In genomic region chr11:78199653-78200015, GRCh38 we compare ENCODE assay signal across 28 cellular contexts. TPM values are rescaled to one million over a fixed set of nuclear protein-coding genes. Genes with fewer than 3 reads are reported as not detected.
DNase-seq lines count a peak whose midpoint lies in the region; ATAC-seq and TF ChIP-seq lines count a peak whose summit lies in the region.
"Had no signal": no experiment of that assay in that cellular context is flagged by ENCODE, and none has a peak within 500 bp of the region (broad histone marks: within the 10 kb centered on the region; RNA-seq: fewer than 3 reads in every experiment).

No MANE protein-coding gene starts in this region.

- no TSS peak for BruUV-seq in IMR-90 (replicated peaks; lab: Mats Ljungman, UMichigan)

- no peak overlapping the region for H2AFZ ChIP-seq in IMR-90 (replicated peaks; ENCODE audit: low read length, poor library complexity)
- H2AFZ ChIP-seq: PC-9 had no signal

- H3K4me3 ChIP-seq in IMR-90 (ENCODE audit: insufficient read depth, low read depth, low read length) (no peak overlapping the region), spleen (no peak overlapping the region)
- H3K4me3 ChIP-seq: GM12878, PC-9, SJCRH30 had no signal

- H3K9me1 ChIP-seq in IMR-90 (ENCODE audit: insufficient read depth, low read length), result no peaks in the 10 kb centered on the region; the same call in none of the 2 replicates

- no peak overlapping the region for H3K56ac ChIP-seq in IMR-90 (ENCODE audit: extremely low read depth, insufficient read depth, low read length)

- no peak overlapping the region for H4K5ac ChIP-seq in IMR-90 (ENCODE audit: low read depth, low read length)

- H3K4me1 Mint-ChIP-seq in activated naive CD4-positive, alpha-beta T cell treated with anti-CD3 and anti-CD28 coated beads, Interleukin-2, amount 10 ng/mL, durations not matched to agents 7 days and 5 days, result peaks cover 41% of the 10 kb centered on the region
- peaks cover 22 to 31% of the 10 kb centered on the region in 2 donors for H3K4me1 Mint-ChIP-seq in effector memory CD8-positive, alpha-beta T cell (ENCODE audit: low read depth in 2 of 2)

- TF ChIP-seq RAD21 in IMR-90 (IDR thresholded peaks at IDR 0.05; ENCODE audit: low read length), result no peak

- H2BK20ac ChIP-seq in IMR-90 (ENCODE audit: low read depth, low read length), result no peak overlapping the region

- H3K9me3 Mint-ChIP-seq in activated naive CD4-positive, alpha-beta T cell treated with anti-CD3 and anti-CD28 coated beads, Interleukin-2, amount 10 ng/mL, durations not matched to agents 7 days and 5 days, result no peaks in the 10 kb centered on the region
- no peaks in the 10 kb centered on the region for H3K9me3 Mint-ChIP-seq in effector memory CD8-positive, alpha-beta T cell

- H3K36me3 ChIP-seq in IMR-90 (ENCODE audit: control insufficient read depth, insufficient read depth, low read length) (peaks cover 45% of the 10 kb centered on the region), spleen (peaks cover 0 to 51% (median 9%) of the 10 kb centered on the region in 6 donors)
- H3K36me3 ChIP-seq: SJCRH30 had no signal

- H2BK120ac ChIP-seq in IMR-90 (ENCODE audit: low read depth, low read length), result no peak overlapping the region

- DNase-seq in activated naive CD4-positive, alpha-beta T cell treated with anti-CD3 and anti-CD28 coated beads, Interleukin-2, amount 10 ng/mL, durations not matched to agents 7 days and 5 days, result no peak
- no peak for DNase-seq in activated naive CD4-positive, alpha-beta T cell treated with anti-CD3 and anti-CD28 coated beads, Interleukin-2, amount 50 U/mL, for 16 hours
- DNase-seq in IMR-90, result no peak
- DNase-seq in effector memory CD8-positive, alpha-beta T cell, result no peak
- DNase-seq in spleen, result peak; percentile 25
- no peak for DNase-seq in stimulated activated CD4-positive, alpha-beta T cell treated with anti-CD3 and anti-CD28 coated beads, Interleukin-1b, Interleukin-23, amount 100 ng/mL, for 48 hours
- DNase-seq: BE2C; EL; GDM1; KG1; MM.1S; NCI-H2029 treated with DMSO at 0.1 percent for 48 hours; NCI-H446 treated with DMSO at 0.1 percent for 48 hours; NCI-H526; NCI-H82; NK-92 treated with Interleukin-12 subunit alpha and Interleukin-12 subunit beta, amount 100 ng/mL, for 24 hours; PC-9; SJCRH30 had no signal

- H3K4me2 ChIP-seq in IMR-90 (ENCODE audit: low read depth, low read length), result no peak overlapping the region
- H3K4me2 ChIP-seq: PC-9 had no signal

- peak overlapping the region; percentile 26 for H3K27ac Mint-ChIP-seq in activated naive CD4-positive, alpha-beta T cell treated with anti-CD3 and anti-CD28 coated beads, Interleukin-2, amount 10 ng/mL, durations not matched to agents 7 days and 5 days
- peak overlapping the region; percentile 93 to 95 for H3K27ac Mint-ChIP-seq in effector memory CD8-positive, alpha-beta T cell

- no peaks in the 10 kb centered on the region for H3K27me3 Mint-ChIP-seq in activated naive CD4-positive, alpha-beta T cell treated with anti-CD3 and anti-CD28 coated beads, Interleukin-2, amount 10 ng/mL, durations not matched to agents 7 days and 5 days
- H3K27me3 Mint-ChIP-seq in effector memory CD8-positive, alpha-beta T cell, result no peaks in the 10 kb centered on the region

- POLR2A ChIA-PET in IMR-90 (lab: Charles Lee; ENCODE audit: unreplicated experiment), result no interaction called here

- H2BK15ac ChIP-seq in IMR-90 (ENCODE audit: low read depth, low read length), result no peak overlapping the region

- ATAC-seq in IMR-90 (ENCODE audit: low read depth) (no peak), GM21447 (IDR thresholded peaks at IDR 0.05; ENCODE audit: unreplicated experiment) (no peak), HG03135 (IDR thresholded peaks at IDR 0.05; ENCODE audit: unreplicated experiment) (no peak)
- ATAC-seq in effector memory CD8-positive, alpha-beta T cell (replicated peaks), result no peak
- ATAC-seq: GM12878, HCT116, Right ventricle myocardium inferior, SK-N-SH treated with all-trans-retinoic acid at 6 μM for 48 hours had no signal

- TF ChIP-seq POLR2A in IMR-90 (IDR thresholded peaks at IDR 0.05; ENCODE audit: low read depth, low read length), result no peak
- no peak for TF ChIP-seq POLR2A in spleen (IDR thresholded peaks at IDR 0.05)

- in situ Hi-C loops in IMR-90 (cut with MboI; ENCODE audit: low sequenced_read_pairs), result no loop called here

- H3K14ac ChIP-seq in IMR-90 (replicated peaks; ENCODE audit: low read depth, low read length), result no peak overlapping the region

- intact Hi-C loops in IMR-90 (cut with micrococcal nuclease) (no loop called here), spleen (cut with DNase I; ENCODE audit: low total_unique reads) (no loop called here)

- peaks cover 25 to 56% of the 10 kb centered on the region in 2 experiments for H3K79me1 ChIP-seq in IMR-90 (ENCODE audit: low read depth in 1 of 2, low read length in 2 of 2)

- dilution Hi-C loops in IMR-90 (cut with HindIII; ENCODE audit: low sequenced_read_pairs, unreplicated experiment), result no loop called here

- no peaks in the 10 kb centered on the region for H3K4me1 ChIP-seq in IMR-90 (ENCODE audit: control insufficient read depth, insufficient read depth, low read length)
- H3K4me1 ChIP-seq in spleen, result peaks cover 0 to 28% (median 14%) of the 10 kb centered on the region in 6 donors
- H3K4me1 ChIP-seq: BE2C, SJCRH30 had no signal

- no peak overlapping the region for H4K91ac ChIP-seq in IMR-90 (ENCODE audit: insufficient read depth, low read depth, low read length)

- peaks cover 34% of the 10 kb centered on the region for H3K36me3 Mint-ChIP-seq in activated naive CD4-positive, alpha-beta T cell treated with anti-CD3 and anti-CD28 coated beads, Interleukin-2, amount 10 ng/mL, durations not matched to agents 7 days and 5 days
- peaks cover 10% of the 10 kb centered on the region for H3K36me3 Mint-ChIP-seq in effector memory CD8-positive, alpha-beta T cell (ENCODE audit: insufficient read depth)

- peaks cover 28% of the 10 kb centered on the region for H4K20me1 ChIP-seq in IMR-90 (ENCODE audit: insufficient read depth, low read length)

- peak overlapping the region; percentile 12 for H2AK9ac ChIP-seq in IMR-90 (replicated peaks; ENCODE audit: low read depth, low read length, poor library complexity)

- no peak overlapping the region for H2BK5ac ChIP-seq in IMR-90 (ENCODE audit: low read depth, low read length, poor library complexity, severe bottlenecking)

- H2AK5ac ChIP-seq in IMR-90 (ENCODE audit: low read depth, low read length), result no peak overlapping the region

- H3K27me3 ChIP-seq in IMR-90 (ENCODE audit: control insufficient read depth, insufficient read depth, low read length) (no peaks in the 10 kb centered on the region), spleen (replicated peaks in 1 of 7) (no peaks in the 10 kb centered on the region)
- H3K27me3 ChIP-seq: BE2C, SJCRH30 had no signal

- no peak overlapping the region for H3K4ac ChIP-seq in IMR-90 (ENCODE audit: low read depth, low read length)

- CTCF ChIA-PET in activated naive CD4-positive, alpha-beta T cell treated with anti-CD3 and anti-CD28 coated beads, Interleukin-2, amount 10 ng/mL, durations not matched to agents 7 days and 5 days (lab: Charles Lee), result interaction anchor here (1.2 kb wide), 1 partner anchor 26 kb away, joined by 3 read pairs; no protein-coding TSS in a partner anchor
- CTCF ChIA-PET in IMR-90 (lab: Yijun Ruan, JAX), result no interaction called here

- no peak overlapping the region for H4K8ac ChIP-seq in IMR-90 (ENCODE audit: low read depth in 2 of 2, low read length in 2 of 2)

- no peaks in the 10 kb centered on the region for H3K9me3 ChIP-seq in IMR-90 (ENCODE audit: control insufficient read depth, insufficient read depth, low read length)
- no peaks in the 10 kb centered on the region for H3K9me3 ChIP-seq in spleen
- H3K9me3 ChIP-seq: BE2C, Caco-2, SJCRH30 had no signal

- TF ChIP-seq CTCF in IMR-90 (conservative IDR thresholded peaks at IDR 0.05; ENCODE audit: low read depth, low read length) (no peak), spleen (IDR thresholded peaks at IDR 0.05 in 8 of 11, conservative IDR thresholded peaks at IDR 0.05 in 3 of 11) (no peak)

- no peak overlapping the region for H3K4me3 Mint-ChIP-seq in activated naive CD4-positive, alpha-beta T cell treated with anti-CD3 and anti-CD28 coated beads, Interleukin-2, amount 10 ng/mL, durations not matched to agents 7 days and 5 days
- no peak overlapping the region for H3K4me3 Mint-ChIP-seq in effector memory CD8-positive, alpha-beta T cell
- H3K4me3 Mint-ChIP-seq: CD14-positive monocyte had no signal

- no peak overlapping the region for H3K18ac ChIP-seq in IMR-90 (ENCODE audit: low read depth, low read length)

- H3K27ac ChIP-seq in IMR-90 (ENCODE audit: insufficient read depth, low read length), result no peak overlapping the region
- no peak overlapping the region for H3K27ac ChIP-seq in spleen
- H3K27ac ChIP-seq: 22Rv1, HL-60, PC-9, SJCRH30 had no signal

- no peak overlapping the region for H3K23ac ChIP-seq in IMR-90 (ENCODE audit: low read depth, low read length)

- no peak overlapping the region for H3K9ac ChIP-seq in IMR-90 (ENCODE audit: low read depth, low read length)

- 100% methylated on average over 2 of the region's 5 CpGs; no CpG with 5 or more reads in 1 of the 2 experiments for WGBS in IMR-90 (ENCODE audit: extremely low coverage in 2 of 2, insufficient read length in 1 of 2), 2 experiments
- 92 to 99% (median 98%) methylated on average over 5 of the region's 5 CpGs for WGBS in spleen, 5 donors

TF ChIP-seq in IMR-90, 13 proteins besides CTCF, POLR2A, EP300 and RAD21:
- TF ChIP-seq MAZ (IDR thresholded peaks at IDR 0.05; ENCODE audit: borderline replicate concordance, low read depth, low read length), result no peak

RNA-seq across cellular contexts. Expression of gene USP35, which starts 10.9 kb away (rescaled TPM):
- total RNA-seq in IMR-90 (2012; rRNA removed), result 2.2 and 2.7 TPM in 2 replicates
- 10.4 and 11.3 TPM in 2 replicates for polyA plus RNA-seq in IMR-90 (2012; rRNA removed)
- 6.7 and 7.5 TPM in 2 replicates for polyA plus RNA-seq in IMR-90 (2012; cell fraction: cytosol; rRNA removed)
- 34.8 and 58.2 TPM in 2 replicates for polyA plus RNA-seq in IMR-90 (2012; cell fraction: nucleus; rRNA removed; ENCODE audit: low replicate concordance)
- total RNA-seq in spleen, result 1 to 10 TPM; 5.6 to 9.5 (median 6.5) TPM
- polyA plus RNA-seq in spleen, result 1 to 10 TPM; 1.6 to 6.5 (median 1.6) TPM

RNA-seq across cellular contexts. Expression of gene KCTD21, which starts 11.2 kb away (rescaled TPM):
- total RNA-seq in IMR-90 (2012; rRNA removed), result 12.2 and 12.5 TPM in 2 replicates
- polyA plus RNA-seq in IMR-90 (2012; rRNA removed), result 12.2 TPM in 2 replicates
- polyA plus RNA-seq in IMR-90 (2012; cell fraction: cytosol; rRNA removed), result 7.1 and 14.7 TPM in 2 replicates
- 7.7 and 13.5 TPM in 2 replicates for polyA plus RNA-seq in IMR-90 (2012; cell fraction: nucleus; rRNA removed; ENCODE audit: low replicate concordance)
- total RNA-seq in spleen, result 10 to 100 TPM in 2 of 7 donors, 1 to 10 TPM in 5; 6.0 to 13.6 (median 7.2) TPM
- polyA plus RNA-seq in spleen, result 1 to 10 TPM; 1.2 to 3.4 (median 1.4) TPM
